ENCODE assay signal across 2 cellular contexts in the genomic region with DNA sequence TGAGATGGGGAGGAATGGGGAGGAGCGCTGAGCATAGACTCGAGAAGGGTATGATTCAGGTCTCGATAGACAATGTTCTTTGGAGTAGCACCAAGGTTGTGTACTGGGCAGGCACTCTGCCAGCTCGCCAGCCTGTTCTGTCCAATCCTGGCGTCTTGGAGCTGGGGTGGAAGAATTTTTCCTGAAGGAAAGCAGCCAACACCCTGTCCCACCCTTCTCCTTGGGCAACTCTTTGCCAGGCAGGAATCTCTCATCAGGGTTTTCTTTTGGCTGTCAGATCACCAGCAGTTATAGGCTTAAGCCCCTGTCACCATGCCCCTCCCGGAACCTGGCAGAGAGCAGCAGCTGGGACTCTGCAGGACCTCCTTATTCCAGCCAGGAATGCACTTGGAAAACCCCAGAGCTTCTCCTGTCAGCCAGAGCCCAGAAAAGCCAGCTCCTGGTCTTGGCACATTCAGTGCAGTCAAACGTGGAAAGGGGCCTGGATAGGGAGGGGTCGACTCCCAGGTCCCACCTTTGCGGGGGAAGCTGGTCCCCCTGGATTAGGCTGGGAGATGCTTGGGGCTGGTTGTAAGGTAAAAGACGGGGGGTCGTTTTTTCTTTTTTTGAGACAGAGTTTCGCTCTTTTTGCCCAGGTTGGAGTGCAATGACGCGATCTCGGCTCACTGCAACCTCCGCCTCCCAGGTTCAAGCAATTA.
TF ChIP-seq lines count a peak whose summit lies in the region.

No MANE protein-coding gene starts in this region.

TF ChIP-seq in SK-N-SH, 30 proteins besides CTCF, POLR2A, EP300 and RAD21 (continued from another document):
- no peak for TF ChIP-seq MAX (IDR thresholded peaks at IDR 0.05; ENCODE audit: low read depth)
- TF ChIP-seq EZH2phosphoT487 (IDR thresholded peaks at IDR 0.05; ENCODE audit: borderline replicate concordance, low read depth): no peak
- TF ChIP-seq ZBTB33 (IDR thresholded peaks at IDR 0.05; ENCODE audit: borderline replicate concordance, low read depth): no peak
- no peak for TF ChIP-seq MXI1 (IDR thresholded peaks at IDR 0.05; ENCODE audit: low read depth, low read length)
- TF ChIP-seq FOXM1 (IDR thresholded peaks at IDR 0.05; ENCODE audit: low read depth): no peak
- TF ChIP-seq YY1 (IDR thresholded peaks at IDR 0.05; ENCODE audit: low read depth): no peak
- no peak for TF ChIP-seq GATA2 (CRISPR knock-in tag; IDR thresholded peaks at IDR 0.05)
- TF ChIP-seq MEF2A (IDR thresholded peaks at IDR 0.05; ENCODE audit: borderline replicate concordance, low read depth): no peak
- TF ChIP-seq TCF12 (IDR thresholded peaks at IDR 0.05): no peak
- TF ChIP-seq ELF1 (IDR thresholded peaks at IDR 0.05): no peak
- no peak for TF ChIP-seq NFIC (IDR thresholded peaks at IDR 0.05; ENCODE audit: borderline replicate concordance)
- TF ChIP-seq SIN3A (IDR thresholded peaks at IDR 0.05; ENCODE audit: borderline replicate concordance, low read depth, low read length): no peak

TF ChIP-seq in SK-N-SH treated with all-trans-retinoic acid at 6 μM for 48 hours, 23 proteins besides CTCF, POLR2A, EP300 and RAD21 (continued from another document):
- TF ChIP-seq, protein P1, sequence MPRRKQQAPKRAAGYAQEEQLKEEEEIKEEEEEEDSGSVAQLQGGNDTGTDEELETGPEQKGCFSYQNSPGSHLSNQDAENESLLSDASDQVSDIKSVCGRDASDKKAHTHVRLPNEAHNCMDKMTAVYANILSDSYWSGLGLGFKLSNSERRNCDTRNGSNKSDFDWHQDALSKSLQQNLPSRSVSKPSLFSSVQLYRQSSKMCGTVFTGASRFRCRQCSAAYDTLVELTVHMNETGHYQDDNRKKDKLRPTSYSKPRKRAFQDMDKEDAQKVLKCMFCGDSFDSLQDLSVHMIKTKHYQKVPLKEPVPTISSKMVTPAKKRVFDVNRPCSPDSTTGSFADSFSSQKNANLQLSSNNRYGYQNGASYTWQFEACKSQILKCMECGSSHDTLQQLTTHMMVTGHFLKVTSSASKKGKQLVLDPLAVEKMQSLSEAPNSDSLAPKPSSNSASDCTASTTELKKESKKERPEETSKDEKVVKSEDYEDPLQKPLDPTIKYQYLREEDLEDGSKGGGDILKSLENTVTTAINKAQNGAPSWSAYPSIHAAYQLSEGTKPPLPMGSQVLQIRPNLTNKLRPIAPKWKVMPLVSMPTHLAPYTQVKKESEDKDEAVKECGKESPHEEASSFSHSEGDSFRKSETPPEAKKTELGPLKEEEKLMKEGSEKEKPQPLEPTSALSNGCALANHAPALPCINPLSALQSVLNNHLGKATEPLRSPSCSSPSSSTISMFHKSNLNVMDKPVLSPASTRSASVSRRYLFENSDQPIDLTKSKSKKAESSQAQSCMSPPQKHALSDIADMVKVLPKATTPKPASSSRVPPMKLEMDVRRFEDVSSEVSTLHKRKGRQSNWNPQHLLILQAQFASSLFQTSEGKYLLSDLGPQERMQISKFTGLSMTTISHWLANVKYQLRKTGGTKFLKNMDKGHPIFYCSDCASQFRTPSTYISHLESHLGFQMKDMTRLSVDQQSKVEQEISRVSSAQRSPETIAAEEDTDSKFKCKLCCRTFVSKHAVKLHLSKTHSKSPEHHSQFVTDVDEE (CRISPR knock-in tag; IDR thresholded peaks at IDR 0.05): no peak
- no peak for TF ChIP-seq GLIS3 (CRISPR knock-in tag; IDR thresholded peaks at IDR 0.05)
- TF ChIP-seq ZFP30 (CRISPR knock-in tag; IDR thresholded peaks at IDR 0.05): no peak
TF ChIP-seq in SK-N-SH treated with all-trans-retinoic acid at 6 μM for 48 hours: peak in this region for 0.
